ENCODE assay signal across 1 cellular context in genomic region chr1:224540535-224540934, GRCh38.
TF ChIP-seq lines count a peak whose summit lies in the region.

No MANE protein-coding gene starts in this region.

TF ChIP-seq in SK-N-SH, 30 proteins besides CTCF, POLR2A, EP300 and RAD21 (continued from another document):
- TF ChIP-seq IRF3 (IDR thresholded peaks at IDR 0.05; ENCODE audit: low read depth, low read length) (no peak), RFX5 (IDR thresholded peaks at IDR 0.05; ENCODE audit: low read length) (no peak)
